ENCODE assay signal across 30 cellular contexts in the genomic region with DNA sequence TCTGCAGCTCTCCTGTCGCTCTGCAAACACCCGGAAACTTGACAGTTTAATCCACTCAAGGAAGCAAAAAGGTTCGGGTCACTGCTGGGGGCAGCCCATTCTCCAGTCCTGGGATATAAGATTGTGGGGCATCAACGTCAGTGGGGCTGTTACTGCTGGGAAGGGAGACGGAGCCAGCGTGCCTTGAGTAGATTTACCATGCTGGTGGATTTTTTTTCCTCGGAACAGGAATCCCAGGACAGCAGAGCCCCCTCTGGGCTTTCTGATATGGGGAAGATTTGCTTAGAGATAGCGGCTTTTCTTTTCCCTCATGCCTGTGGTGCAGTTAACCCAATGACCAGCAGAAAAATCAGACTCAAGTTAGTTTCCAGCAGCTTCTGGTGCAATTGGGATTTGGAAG. TPM values are rescaled to one million over a fixed set of nuclear protein-coding genes. Genes with fewer than 3 reads are reported as not detected.
DNase-seq lines count a peak whose midpoint lies in the region; ATAC-seq and TF ChIP-seq lines count a peak whose summit lies in the region.
"Had no signal": no experiment of that assay in that cellular context is flagged by ENCODE, and none has a peak within 500 bp of the region (broad histone marks: within the 10 kb centered on the region; RNA-seq: fewer than 3 reads in every experiment).

No MANE protein-coding gene starts in this region.

- no peak overlapping the region for H2AFZ ChIP-seq in GM23338
- H2AFZ ChIP-seq: PC-9 had no signal

- no peak for ATAC-seq in GM23338

- H3K4me1 ChIP-seq in GM23338 (ENCODE audit: insufficient read depth) (peaks cover 25% of the 10 kb centered on the region), spleen (peaks cover 0 to 9% (median 0%) of the 10 kb centered on the region in 6 donors)
- H3K4me1 ChIP-seq: BE2C had no signal

- no peaks in the 10 kb centered on the region; the same call in 2 of the 3 replicates for H3K9me3 Mint-ChIP-seq in GM23338
- peaks cover 0 to 5% (median 0%) of the 10 kb centered on the region in 5 experiments for H3K9me3 Mint-ChIP-seq in brain
- peaks cover 4% of the 10 kb centered on the region for H3K9me3 Mint-ChIP-seq in activated CD4-positive, alpha-beta T cell treated with anti-CD3 and anti-CD28 coated beads, Interleukin-2, amount 10 ng/mL, durations not matched to agents 24 days and 14 days

- H3K4me3 Mint-ChIP-seq in GM23338: no peak overlapping the region
- no peak overlapping the region for H3K4me3 Mint-ChIP-seq in brain
- H3K4me3 Mint-ChIP-seq in activated CD4-positive, alpha-beta T cell treated with anti-CD3 and anti-CD28 coated beads, Interleukin-2, amount 10 ng/mL, durations not matched to agents 24 days and 14 days: no peak overlapping the region
- H3K4me3 Mint-ChIP-seq: CD14-positive monocyte; CD8-positive, alpha-beta memory T cell had no signal

- peaks cover 25% of the 10 kb centered on the region for H3K4me1 Mint-ChIP-seq in GM23338
- peaks cover 22% of the 10 kb centered on the region for H3K4me1 Mint-ChIP-seq in brain
- H3K4me1 Mint-ChIP-seq in activated CD4-positive, alpha-beta T cell treated with anti-CD3 and anti-CD28 coated beads, Interleukin-2, amount 10 ng/mL, durations not matched to agents 24 days and 14 days: no peaks in the 10 kb centered on the region
- H3K4me1 Mint-ChIP-seq: CD14-positive monocyte; CD8-positive, alpha-beta memory T cell had no signal

- no peaks in the 10 kb centered on the region for H3K79me2 ChIP-seq in GM23338 (replicated peaks; ENCODE audit: insufficient read depth)

- H3K36me3 Mint-ChIP-seq in GM23338 (ENCODE audit: low read depth) (peaks cover 53% of the 10 kb centered on the region), brain (peaks cover 79% of the 10 kb centered on the region)
- H3K36me3 Mint-ChIP-seq in activated CD4-positive, alpha-beta T cell treated with anti-CD3 and anti-CD28 coated beads, Interleukin-2, amount 10 ng/mL, durations not matched to agents 24 days and 14 days (ENCODE audit: low read depth): no peaks in the 10 kb centered on the region
- H3K36me3 Mint-ChIP-seq: CD14-positive monocyte; CD8-positive, alpha-beta memory T cell had no signal

- H3K4me3 ChIP-seq in GM23338 (no peak overlapping the region), spleen (no peak overlapping the region)
- H3K4me3 ChIP-seq: MG63, PC-9 had no signal

- intact Hi-C loops in spleen (cut with DNase I; ENCODE audit: low total_unique reads): no loop called here
- intact Hi-C loops in activated CD4-positive, alpha-beta T cell treated with anti-CD3 and anti-CD28 coated beads, Interleukin-2, amount 10 ng/mL, durations not matched to agents 24 days and 14 days (cut with micrococcal nuclease): no loop called here

- 82 to 92% (median 84%) methylated on average over 8 of the region's 8 CpGs for WGBS in spleen, 5 donors

- H3K27me3 ChIP-seq in GM23338 (ENCODE audit: insufficient read depth) (no peaks in the 10 kb centered on the region), spleen (replicated peaks in 1 of 7) (peaks cover 0 to 12% (median 0%) of the 10 kb centered on the region in 7 donors)
- H3K27me3 ChIP-seq: BE2C, MG63 had no signal

- H3K27ac Mint-ChIP-seq in GM23338 (no peak overlapping the region), brain (peak overlapping the region in 3 of 5 experiments; percentile 74 to 82 (median 77))
- no peak overlapping the region for H3K27ac Mint-ChIP-seq in activated CD4-positive, alpha-beta T cell treated with anti-CD3 and anti-CD28 coated beads, Interleukin-2, amount 10 ng/mL, durations not matched to agents 24 days and 14 days
- H3K27ac Mint-ChIP-seq: CD14-positive monocyte had no signal

- H3K36me3 ChIP-seq in GM23338 (ENCODE audit: insufficient read depth): no peaks in the 10 kb centered on the region
- H3K36me3 ChIP-seq in spleen: peaks cover 0 to 3% (median 0%) of the 10 kb centered on the region in 6 donors
- H3K36me3 ChIP-seq: BE2C, MG63 had no signal

- no peak overlapping the region for H3K4me2 ChIP-seq in GM23338
- H3K4me2 ChIP-seq: PC-9 had no signal

- TF ChIP-seq CTCF in GM23338 (conservative IDR thresholded peaks at IDR 0.05; ENCODE audit: low read depth in 2 of 2) (no peak), brain (conservative IDR thresholded peaks at IDR 0.05) (no peak), spleen (IDR thresholded peaks at IDR 0.05 in 8 of 11, conservative IDR thresholded peaks at IDR 0.05 in 3 of 11) (no peak)

- no peaks in the 10 kb centered on the region for H3K9me3 ChIP-seq in spleen
- H3K9me3 ChIP-seq: BE2C, MG63 had no signal

- no peaks in the 10 kb centered on the region; the same call in 1 of the 2 replicates for H3F3A ChIP-seq in GM23338 (replicated peaks; ENCODE audit: low read depth)

- TF ChIP-seq POLR2A in spleen (IDR thresholded peaks at IDR 0.05): no peak

- H4K20me1 ChIP-seq in GM23338 (replicated peaks; ENCODE audit: insufficient read depth): no peaks in the 10 kb centered on the region

- DNase-seq in GM23338 (ENCODE audit: low spot score) (no peak), mesenteric fat pad (ENCODE audit: low spot score) (peak; percentile 30), spleen (peak; percentile 23), globus pallidus (ENCODE audit: low spot score) (no peak), NCI-H1694 (lab: John Stamatoyannopoulos, UW) (no peak), DMS114 treated with DMSO at 0.1 percent for 48 hours (lab: John Stamatoyannopoulos, UW; ENCODE audit: unreplicated experiment) (no peak)
- no peak for DNase-seq in activated CD4-positive, alpha-beta T cell treated with anti-CD3 and anti-CD28 coated beads, Interleukin-2, amount 10 ng/mL, durations not matched to agents 24 days and 14 days
- DNase-seq: 8988T; ACHN; BE2C; CD8-positive, alpha-beta memory T cell; DMS153; DND-41; GOT3; HCEC 1CT; IMR-90; KG1; NCI-H1105 treated with DMSO at 0.1 percent for 48 hours; NCI-H146; NCI-H2029; NCI-H446; NCI-H524 treated with DMSO at 0.1 percent for 48 hours; NCI-H82; NK-92 treated with Interleukin-12 subunit alpha and Interleukin-12 subunit beta, amount 100 ng/mL, for 24 hours; PC-9; SHP77 treated with DMSO at 0.1 percent for 48 hours had no signal

- H3K9me2 ChIP-seq in GM23338 (ENCODE audit: insufficient read depth): peaks cover 7% of the 10 kb centered on the region; the same call in 1 of the 2 replicates

- H3K27ac ChIP-seq in GM23338 (ENCODE audit: low read depth): 0 out of 2 replicates have a peak overlapping the region, but pooled peaks have one; percentile 19
- no peak overlapping the region for H3K27ac ChIP-seq in spleen
- H3K27ac ChIP-seq: PC-9, RWPE1 had no signal

- peaks cover 6% of the 10 kb centered on the region for H3K27me3 Mint-ChIP-seq in GM23338 (ENCODE audit: insufficient read depth, low read depth, poor library complexity)
- peaks cover 3% of the 10 kb centered on the region for H3K27me3 Mint-ChIP-seq in brain
- peaks cover 2% of the 10 kb centered on the region for H3K27me3 Mint-ChIP-seq in activated CD4-positive, alpha-beta T cell treated with anti-CD3 and anti-CD28 coated beads, Interleukin-2, amount 10 ng/mL, durations not matched to agents 24 days and 14 days

TF ChIP-seq in GM23338, 12 proteins besides CTCF, POLR2A, EP300 and RAD21 (continues in another document):
- TF ChIP-seq ZNF331 (CRISPR knock-in tag; IDR thresholded peaks at IDR 0.05; ENCODE audit: low read depth): no peak
- no peak for TF ChIP-seq POLR2AphosphoS5 (IDR thresholded peaks at IDR 0.05; ENCODE audit: low read depth)
- no peak for TF ChIP-seq JUNB (IDR thresholded peaks at IDR 0.05; ENCODE audit: unreplicated experiment)
- TF ChIP-seq CREB1 (CRISPR knock-in tag; IDR thresholded peaks at IDR 0.05; ENCODE audit: low read depth): no peak
- TF ChIP-seq ZNF114 (CRISPR knock-in tag; IDR thresholded peaks at IDR 0.05): no peak
- TF ChIP-seq EZH2phosphoT487 (IDR thresholded peaks at IDR 0.05; ENCODE audit: unreplicated experiment): no peak
- TF ChIP-seq NANOG (IDR thresholded peaks at IDR 0.05; ENCODE audit: borderline replicate concordance): no peak

RNA-seq across cellular contexts. Expression of gene WSCD1, which starts 35.4 kb away (rescaled TPM):
- 35.8 and 38.9 TPM in 2 replicates for total RNA-seq in GM23338 (2014; rRNA removed; shearing (Covaris generic))
- polyA plus RNA-seq in GM23338 (2016; fragmentation: Nextera tagmentation; extraction: Ambion mirVana): 6.1 and 6.8 TPM in 2 replicates
- 50.7 TPM for polyA plus RNA-seq in brain (ENCODE audit: insufficient read depth, low read depth, low replicate concordance)
- total RNA-seq in mesenteric fat pad: 3.9 TPM
- 10 to 100 TPM; 22.9 to 84.1 (median 53.6) TPM for total RNA-seq in spleen
- 1 to 10 TPM; 2.4 to 6.2 (median 5.8) TPM for polyA plus RNA-seq in spleen
- total RNA-seq in activated CD4-positive, alpha-beta T cell treated with anti-CD3 and anti-CD28 coated beads, Interleukin-2, amount 10 ng/mL, durations not matched to agents 24 days and 14 days: not detected in 2 replicates
- total RNA-seq: IMR-90, PC-9 had no signal
- polyA plus RNA-seq: CD14-positive monocyte; CD8-positive, alpha-beta memory T cell had no signal

Comparison
In these comparisons a context has a peak if more than half of its experiments do, and no peak if none do; other contexts are left out.
1. DNase-seq: peak in mesenteric fat pad (single experiment) and spleen (single experiment); none in GM23338 (single experiment), globus pallidus (single experiment), NCI-H1694 (single experiment), DMS114 treated with DMSO at 0.1 percent for 48 hours (single experiment) and activated CD4-positive, alpha-beta T cell treated with anti-CD3 and anti-CD28 coated beads, Interleukin-2, amount 10 ng/mL, durations not matched to agents 24 days and 14 days (single experiment).
2. H3K27ac Mint-ChIP-seq: peak in brain (3 of 5); none in GM23338 (single experiment) and activated CD4-positive, alpha-beta T cell treated with anti-CD3 and anti-CD28 coated beads, Interleukin-2, amount 10 ng/mL, durations not matched to agents 24 days and 14 days (single experiment).